In the genomic region with DNA sequence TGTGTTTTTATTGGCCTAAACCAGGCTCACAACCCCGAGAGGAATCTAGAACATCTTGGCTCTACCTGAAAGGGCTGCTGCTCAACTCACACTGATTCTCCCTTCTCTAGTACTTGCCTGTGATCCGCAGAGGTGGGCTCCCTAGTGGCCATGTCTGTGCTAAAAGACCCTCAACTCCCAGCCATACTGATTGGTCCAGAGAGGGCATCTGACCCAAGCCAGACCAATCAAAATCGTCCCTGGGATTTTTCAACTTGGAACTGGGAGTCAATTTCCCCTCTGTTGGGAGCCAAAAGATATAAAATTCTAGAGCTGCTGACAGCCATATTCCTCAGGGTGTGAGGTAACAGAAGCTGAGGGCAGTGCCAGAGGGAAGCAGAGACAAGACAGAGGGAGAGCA, we compare ENCODE assay signal across 1 cellular context.
TF ChIP-seq lines count a peak whose summit lies in the region.

No MANE protein-coding gene starts in this region.

TF ChIP-seq in SK-N-SH, 30 proteins besides CTCF, POLR2A, EP300 and RAD21 (continued from another document):
- TF ChIP-seq, protein P1, sequence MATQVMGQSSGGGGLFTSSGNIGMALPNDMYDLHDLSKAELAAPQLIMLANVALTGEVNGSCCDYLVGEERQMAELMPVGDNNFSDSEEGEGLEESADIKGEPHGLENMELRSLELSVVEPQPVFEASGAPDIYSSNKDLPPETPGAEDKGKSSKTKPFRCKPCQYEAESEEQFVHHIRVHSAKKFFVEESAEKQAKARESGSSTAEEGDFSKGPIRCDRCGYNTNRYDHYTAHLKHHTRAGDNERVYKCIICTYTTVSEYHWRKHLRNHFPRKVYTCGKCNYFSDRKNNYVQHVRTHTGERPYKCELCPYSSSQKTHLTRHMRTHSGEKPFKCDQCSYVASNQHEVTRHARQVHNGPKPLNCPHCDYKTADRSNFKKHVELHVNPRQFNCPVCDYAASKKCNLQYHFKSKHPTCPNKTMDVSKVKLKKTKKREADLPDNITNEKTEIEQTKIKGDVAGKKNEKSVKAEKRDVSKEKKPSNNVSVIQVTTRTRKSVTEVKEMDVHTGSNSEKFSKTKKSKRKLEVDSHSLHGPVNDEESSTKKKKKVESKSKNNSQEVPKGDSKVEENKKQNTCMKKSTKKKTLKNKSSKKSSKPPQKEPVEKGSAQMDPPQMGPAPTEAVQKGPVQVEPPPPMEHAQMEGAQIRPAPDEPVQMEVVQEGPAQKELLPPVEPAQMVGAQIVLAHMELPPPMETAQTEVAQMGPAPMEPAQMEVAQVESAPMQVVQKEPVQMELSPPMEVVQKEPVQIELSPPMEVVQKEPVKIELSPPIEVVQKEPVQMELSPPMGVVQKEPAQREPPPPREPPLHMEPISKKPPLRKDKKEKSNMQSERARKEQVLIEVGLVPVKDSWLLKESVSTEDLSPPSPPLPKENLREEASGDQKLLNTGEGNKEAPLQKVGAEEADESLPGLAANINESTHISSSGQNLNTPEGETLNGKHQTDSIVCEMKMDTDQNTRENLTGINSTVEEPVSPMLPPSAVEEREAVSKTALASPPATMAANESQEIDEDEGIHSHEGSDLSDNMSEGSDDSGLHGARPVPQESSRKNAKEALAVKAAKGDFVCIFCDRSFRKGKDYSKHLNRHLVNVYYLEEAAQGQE (IDR thresholded peaks at IDR 0.05; ENCODE audit: low read depth, low read length): no peak
- TF ChIP-seq, protein P2, sequence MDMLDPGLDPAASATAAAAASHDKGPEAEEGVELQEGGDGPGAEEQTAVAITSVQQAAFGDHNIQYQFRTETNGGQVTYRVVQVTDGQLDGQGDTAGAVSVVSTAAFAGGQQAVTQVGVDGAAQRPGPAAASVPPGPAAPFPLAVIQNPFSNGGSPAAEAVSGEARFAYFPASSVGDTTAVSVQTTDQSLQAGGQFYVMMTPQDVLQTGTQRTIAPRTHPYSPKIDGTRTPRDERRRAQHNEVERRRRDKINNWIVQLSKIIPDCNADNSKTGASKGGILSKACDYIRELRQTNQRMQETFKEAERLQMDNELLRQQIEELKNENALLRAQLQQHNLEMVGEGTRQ (IDR thresholded peaks at IDR 0.05; ENCODE audit: borderline replicate concordance, low read depth, low read length): no peak
